Comparison of ENCODE assay signal across 8 cellular contexts in genomic region chr6:162727347-162728176, GRCh38. TPM values are rescaled to one million over a fixed set of nuclear protein-coding genes. Genes with fewer than 3 reads are reported as not detected.
DNase-seq lines count a peak whose midpoint lies in the region; TF ChIP-seq lines count a peak whose summit lies in the region.

Gene PACRG, plus strand, starts transcription at chr6:162727974.
Gene PRKN, minus strand, starts transcription at chr6:162727766.

- peak; percentile 48 for TF ChIP-seq EP300 in ovary (IDR thresholded peaks at IDR 0.05)

- CTCF ChIA-PET in HEK293T (lab: Yijun Ruan, JAX) = no interaction called here

- no peak for TF ChIP-seq CTCF in cardiac muscle cell (IDR thresholded peaks at IDR 0.05; ENCODE audit: low read depth, low read length)
- peak in 1 of 3 donors; percentile 18 for TF ChIP-seq CTCF in ovary (IDR thresholded peaks at IDR 0.05)

- intact Hi-C loops in ovary (cut with DNase I) = no loop called here

- H3K36me3 ChIP-seq in adipocyte (ENCODE audit: control insufficient read depth, insufficient read depth, low read length, severe bottlenecking) (no peaks in the 10 kb centered on the region), cardiac muscle cell (no peaks in the 10 kb centered on the region), ovary (no peaks in the 10 kb centered on the region), thymus (ENCODE audit: control insufficient read depth, insufficient read depth) (no peaks in the 10 kb centered on the region)

- TF ChIP-seq POLR2A in ovary (IDR thresholded peaks at IDR 0.05) = peak; percentile 94

- H3K27me3 ChIP-seq in adipocyte (replicated peaks; ENCODE audit: control insufficient read depth, insufficient read depth, low read length) (no peaks in the 10 kb centered on the region), cardiac muscle cell (no peaks in the 10 kb centered on the region), ovary (no peaks in the 10 kb centered on the region), thymus (ENCODE audit: control insufficient read depth, insufficient read depth) (no peaks in the 10 kb centered on the region)

- H3K27ac ChIP-seq in cardiac muscle cell (peak within 1 kb of the TSS; percentile 63), ovary (peak within 1 kb of the TSS; percentile 58 to 88), thymus (ENCODE audit: low read depth) (peak within 1 kb of the TSS; percentile 57)

- peaks cover 8% of the 10 kb centered on the region for H3K4me1 ChIP-seq in adipocyte (ENCODE audit: control insufficient read depth, insufficient read depth, low read length)
- peaks cover 12% of the 10 kb centered on the region for H3K4me1 ChIP-seq in cardiac muscle cell (ENCODE audit: low read depth)
- no peaks in the 10 kb centered on the region for H3K4me1 ChIP-seq in ovary (ENCODE audit: insufficient read depth)
- H3K4me1 ChIP-seq in thymus (ENCODE audit: control insufficient read depth, insufficient read depth, low read length) = no peaks in the 10 kb centered on the region

- H3K9ac ChIP-seq in adipocyte (ENCODE audit: low read length) = peak within 1 kb of the TSS; percentile 91

- POLR2A ChIA-PET in HEK293T (lab: Yijun Ruan, JAX) = no interaction called here

- peak within 1 kb of the TSS; percentile 91 for H3K4me3 ChIP-seq in adipocyte (ENCODE audit: low read length)
- H3K4me3 ChIP-seq in cardiac muscle cell = peak within 1 kb of the TSS; percentile 70
- peak within 1 kb of the TSS; percentile 87 for H3K4me3 ChIP-seq in ovary
- H3K4me3 ChIP-seq in thymus (ENCODE audit: low read length) = peak within 1 kb of the TSS; percentile 82

- H3K9me3 ChIP-seq in adipocyte (ENCODE audit: control insufficient read depth, low read length) (peaks cover 8% of the 10 kb centered on the region), cardiac muscle cell (ENCODE audit: low read depth) (no peaks in the 10 kb centered on the region), ovary (no peaks in the 10 kb centered on the region), thymus (ENCODE audit: control insufficient read depth) (no peaks in the 10 kb centered on the region)

- peak; percentile 79 for DNase-seq in GDM1 (lab: John Stamatoyannopoulos, UW)
- DNase-seq in HEK293T (ENCODE audit: extremely low spot score) = peak; percentile 99
- DNase-seq in MV-4-11 (lab: John Stamatoyannopoulos, UW) = peak; percentile 96
- DNase-seq in SW480 (ENCODE audit: low spot score) = peak; percentile 94
- peak; percentile 99 for DNase-seq in adipocyte (ENCODE audit: low read depth)
- peak; percentile 99 to 100 for DNase-seq in cardiac muscle cell (ENCODE audit: low read depth in 1 of 2, low spot score in 1 of 2)
- DNase-seq in ovary = peak; percentile 99 to 100 (median 100)

- WGBS in ovary, 3 donors = 0 to 1% (median 1%) methylated on average over 48 to 79 of the region's 79 CpGs
- WGBS in thymus = under 1% methylated on average over 79 of the region's 79 CpGs

TF ChIP-seq in HEK293T, 16 proteins besides CTCF, POLR2A, EP300 and RAD21:
- TF ChIP-seq HDGF (IDR thresholded peaks at IDR 0.05; ENCODE audit: borderline replicate concordance) (no peak), ARNT (IDR thresholded peaks at IDR 0.05) (no peak), PKNOX1 (IDR thresholded peaks at IDR 0.05) (no peak), ZNF384 (IDR thresholded peaks at IDR 0.05) (no peak), NFRKB (IDR thresholded peaks at IDR 0.05) (no peak), SP1 (IDR thresholded peaks at IDR 0.05) (no peak), L3MBTL2 (conservative IDR thresholded peaks at IDR 0.05) (no peak; the same call in 1 of the 2 replicates), FOXA1 (IDR thresholded peaks at IDR 0.05) (no peak), TARDBP (IDR thresholded peaks at IDR 0.05) (no peak), LEF1 (IDR thresholded peaks at IDR 0.05; ENCODE audit: borderline replicate concordance) (no peak), FOXK2 (IDR thresholded peaks at IDR 0.05) (no peak), ELF4 (IDR thresholded peaks at IDR 0.05) (no peak), BHLHE40 (IDR thresholded peaks at IDR 0.05; ENCODE audit: borderline replicate concordance) (no peak), CTBP1 (IDR thresholded peaks at IDR 0.05; ENCODE audit: borderline replicate concordance) (no peak), FOXM1 (IDR thresholded peaks at IDR 0.05; ENCODE audit: borderline replicate concordance) (no peak; the same call in 1 of the 2 replicates), SUZ12 (IDR thresholded peaks at IDR 0.05) (no peak)

RNA-seq across cellular contexts. Expression of gene PACRG, which starts in this region (rescaled TPM):
- total RNA-seq in cardiac muscle cell (0.83 and 0.99 TPM in 2 replicates), ovary (10 to 100 TPM in 1 of 7 donors, 1 to 10 TPM in 6; 2.9 to 33.1 (median 3.8) TPM)
- polyA plus RNA-seq in cardiac muscle cell (3.7 TPM in 2 replicates), ovary (1 to 10 TPM; 2.5 to 4.5 TPM), thymus (0.62 TPM)

RNA-seq across cellular contexts. Expression of gene PRKN, which starts in this region (rescaled TPM):
- total RNA-seq in cardiac muscle cell (8.0 and 28.1 TPM in 2 replicates), ovary (10 to 100 TPM in 4 of 7 donors, 1 to 10 TPM in 3; 7.0 to 15.0 (median 10.1) TPM)
- polyA plus RNA-seq in cardiac muscle cell (11.7 and 14.5 TPM in 2 replicates), ovary (1 to 10 TPM; 3.0 to 6.3 TPM), thymus (0.48 TPM)

Comparison
In these comparisons a context has a peak if more than half of its experiments do, and no peak if none do; other contexts are left out.
1. Peak in every context shown above with its lines: DNase-seq, H3K4me3 ChIP-seq and H3K27ac ChIP-seq.